ENCODE assay signal across 21 cellular contexts in genomic region chr3:78148986-78149717, GRCh38.
DNase-seq lines count a peak whose midpoint lies in the region; ATAC-seq and TF ChIP-seq lines count a peak whose summit lies in the region.
"Had no signal": no experiment of that assay in that cellular context is flagged by ENCODE, and none has a peak within 500 bp of the region (broad histone marks: within the 10 kb centered on the region; RNA-seq: fewer than 3 reads in every experiment).

No MANE protein-coding gene starts in this region.

- no peak overlapping the region for H3K18ac ChIP-seq in mesendoderm (ENCODE audit: low read length)

- no peak overlapping the region for H3K27ac Mint-ChIP-seq in T-cell

- no peak overlapping the region for H2BK15ac ChIP-seq in mesendoderm (replicated peaks; ENCODE audit: low read depth)

- H3K4me1 ChIP-seq in mesendoderm (ENCODE audit: control insufficient read depth, low read depth, low read length): no peaks in the 10 kb centered on the region
- H3K4me1 ChIP-seq in breast epithelium: no peaks in the 10 kb centered on the region
- H3K4me1 ChIP-seq: BE2C had no signal

- peaks cover 0 to 5% of the 10 kb centered on the region in 2 donors for H3K9me3 ChIP-seq in breast epithelium
- H3K9me3 ChIP-seq: BE2C had no signal

- H3K4me3 ChIP-seq in mesendoderm (ENCODE audit: low read length) (no peak overlapping the region), breast epithelium (no peak overlapping the region)

- no peak overlapping the region for H3K4ac ChIP-seq in mesendoderm (ENCODE audit: low read depth, low read length)

- TF ChIP-seq CTCF in breast epithelium (IDR thresholded peaks at IDR 0.05): no peak

- no peak overlapping the region for H3K4me2 ChIP-seq in mesendoderm (ENCODE audit: low read length)
- H3K4me2 ChIP-seq: KMS-11 had no signal

- H2BK5ac ChIP-seq in mesendoderm (ENCODE audit: low read length): no peak overlapping the region

- H2AK5ac ChIP-seq in mesendoderm (ENCODE audit: low read length): no peak overlapping the region

- POLR2A ChIA-PET in T-cell (lab: Charles Lee): no interaction called here

- WGBS in mesendoderm (ENCODE audit: extremely low coverage, insufficient coverage, low lambda C conversion rate): no CpG with 5 or more reads among the region's 2 CpGs

- H2BK120ac ChIP-seq in mesendoderm (ENCODE audit: low read depth, low read length): no peak overlapping the region

- H3K4me1 Mint-ChIP-seq in T-cell: no peaks in the 10 kb centered on the region

- peak; percentile 17 for DNase-seq in ELR (ENCODE audit: low read depth)
- peak; percentile 6 for DNase-seq in NCI-H226
- peak; percentile 59 for DNase-seq in amniotic epithelial cell (ENCODE audit: low read depth)
- peak; percentile 27 for DNase-seq in mesendoderm
- no peak for DNase-seq in T-cell
- no peak for DNase-seq in breast epithelium (ENCODE audit: low spot score in 2 of 2)
- DNase-seq in SKM-1 treated with dmso at 0.1 percent for 144 hours (lab: John Stamatoyannopoulos, UW; ENCODE audit: unreplicated experiment): no peak
- DNase-seq in anterior cingulate cortex (lab: John Stamatoyannopoulos, UW): no peak
- DNase-seq: BE2C, DMS53, GOT3, HCEC 1CT, MV-4-11, NCI-H1105 treated with DMSO at 0.1 percent for 48 hours, NCI-H2081 treated with DMSO at 0.1 percent for 48 hours, NCI-H2171 treated with DMSO at 0.1 percent for 48 hours, NCI-H446 treated with DMSO at 0.1 percent for 48 hours, NCI-H69, SIG-M5 had no signal

- H3K79me2 ChIP-seq in mesendoderm (ENCODE audit: control insufficient read depth, insufficient read depth, low read length): no peaks in the 10 kb centered on the region

- no peak for TF ChIP-seq POLR2A in breast epithelium (IDR thresholded peaks at IDR 0.05)

- H4K5ac ChIP-seq in mesendoderm (ENCODE audit: low read length): no peak overlapping the region

- H3K9ac ChIP-seq in mesendoderm (ENCODE audit: low read length): no peak overlapping the region
- H3K9ac ChIP-seq: KMS-11 had no signal

- H3K23ac ChIP-seq in mesendoderm (ENCODE audit: low read length): no peak overlapping the region

- H3K36me3 ChIP-seq in mesendoderm (ENCODE audit: control insufficient read depth, insufficient read depth, low read length): no peaks in the 10 kb centered on the region
- no peaks in the 10 kb centered on the region for H3K36me3 ChIP-seq in breast epithelium
- H3K36me3 ChIP-seq: BE2C had no signal

- peaks cover 19 to 32% (median 27%) of the 10 kb centered on the region in 3 donors for H3K9me3 Mint-ChIP-seq in T-cell

- H3K27ac ChIP-seq in mesendoderm (ENCODE audit: low read depth, low read length): no peak overlapping the region
- no peak overlapping the region for H3K27ac ChIP-seq in breast epithelium
- H3K27ac ChIP-seq: KMS-11 had no signal

- no peaks in the 10 kb centered on the region for H3K36me3 Mint-ChIP-seq in T-cell

- H3K27me3 ChIP-seq in mesendoderm (ENCODE audit: insufficient read depth, low read length, poor library complexity) (no peaks in the 10 kb centered on the region), breast epithelium (no peaks in the 10 kb centered on the region)
- H3K27me3 ChIP-seq: BE2C had no signal

- H3K4me3 Mint-ChIP-seq in T-cell: no peak overlapping the region

- no peak for ATAC-seq in T-cell (replicated peaks in 1 of 4)
- ATAC-seq: SK-N-SH treated with all-trans-retinoic acid at 6 μM for 48 hours had no signal

- no peaks in the 10 kb centered on the region for H3K79me1 ChIP-seq in mesendoderm (ENCODE audit: low read length)

- CTCF ChIA-PET in T-cell (lab: Charles Lee): no interaction called here

- H3K56ac ChIP-seq in mesendoderm (ENCODE audit: low read length): no peak overlapping the region

- intact Hi-C loops in breast epithelium (cut with DNase I; ENCODE audit: low total_unique reads): no loop called here

- no peak overlapping the region for H4K8ac ChIP-seq in mesendoderm (ENCODE audit: low read depth, low read length)

- H3K27me3 Mint-ChIP-seq in T-cell: no peaks in the 10 kb centered on the region

Comparison
In these comparisons a context has a peak if more than half of its experiments do, and no peak if none do; other contexts are left out.
1. DNase-seq: peak in ELR (single experiment), NCI-H226 (single experiment), amniotic epithelial cell (single experiment) and mesendoderm (single experiment); none in T-cell (0 of 34), breast epithelium (0 of 2), SKM-1 treated with dmso at 0.1 percent for 144 hours (single experiment) and anterior cingulate cortex (0 of 58).